ENCODE assay signal across 13 cellular contexts in the genomic region with DNA sequence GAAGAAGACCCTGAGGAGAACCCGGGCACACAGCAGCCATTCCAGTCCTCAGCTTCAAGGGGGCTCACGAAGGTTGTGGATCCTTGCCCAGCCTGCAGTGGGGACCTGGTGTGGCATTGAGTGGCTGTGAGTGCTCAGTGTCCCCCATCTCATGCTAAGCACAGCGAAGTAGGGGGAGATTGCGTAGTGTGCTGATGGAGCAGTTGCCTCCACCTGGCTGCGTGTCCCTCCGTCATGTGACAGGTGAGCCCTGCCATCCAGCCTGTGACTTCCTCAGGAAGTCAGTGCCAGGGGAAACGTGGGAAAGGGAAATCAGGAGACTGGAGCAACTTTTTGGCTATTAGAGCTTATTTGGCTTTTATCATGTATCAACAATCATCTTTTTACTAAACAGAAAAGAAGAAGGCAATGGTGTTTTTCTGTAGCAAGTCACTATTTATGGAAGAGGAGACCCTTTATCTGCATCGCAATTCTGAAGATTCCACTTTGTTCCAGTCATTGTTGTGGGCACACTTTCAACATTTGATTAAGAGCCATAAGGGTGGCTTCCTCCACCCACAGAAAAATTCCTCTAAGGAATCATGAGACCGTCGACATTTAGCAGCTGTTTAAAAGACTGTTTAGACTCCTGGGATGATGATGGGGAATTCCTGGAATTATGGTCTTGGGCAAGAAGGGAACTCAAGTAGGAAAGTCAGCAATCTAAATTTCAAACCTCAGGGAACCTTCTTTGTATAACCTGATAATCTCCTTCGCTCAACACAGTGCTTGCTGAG.
DNase-seq lines count a peak whose midpoint lies in the region; ATAC-seq and TF ChIP-seq lines count a peak whose summit lies in the region.
"Had no signal": no experiment of that assay in that cellular context is flagged by ENCODE, and none has a peak within 500 bp of the region (broad histone marks: within the 10 kb centered on the region; RNA-seq: fewer than 3 reads in every experiment).

No MANE protein-coding gene starts in this region.

- no peak overlapping the region for H3K4me3 ChIP-seq in AG10803 (ENCODE audit: low read length)
- H3K4me3 ChIP-seq in right atrium auricular region = no peak overlapping the region
- no peak overlapping the region for H3K4me3 ChIP-seq in gastrocnemius medialis
- H3K4me3 ChIP-seq in thyroid gland (replicated peaks in 1 of 3) = no peak overlapping the region

- H3K9me3 ChIP-seq in right atrium auricular region (no peaks in the 10 kb centered on the region), gastrocnemius medialis (no peaks in the 10 kb centered on the region), thyroid gland (no peaks in the 10 kb centered on the region)

- H3K4me1 ChIP-seq in right atrium auricular region (peaks cover 0 to 25% of the 10 kb centered on the region in 2 donors), gastrocnemius medialis (peaks cover 0 to 3% of the 10 kb centered on the region in 2 donors), thyroid gland (peaks cover 0 to 26% of the 10 kb centered on the region in 2 donors)

- H3K27me3 ChIP-seq in right atrium auricular region = no peaks in the 10 kb centered on the region
- no peaks in the 10 kb centered on the region for H3K27me3 ChIP-seq in gastrocnemius medialis
- H3K27me3 ChIP-seq in thyroid gland = no peaks in the 10 kb centered on the region

- H3K36me3 ChIP-seq in right atrium auricular region (no peaks in the 10 kb centered on the region), gastrocnemius medialis (no peaks in the 10 kb centered on the region), thyroid gland (no peaks in the 10 kb centered on the region)

- 71 to 80% methylated on average over 11 of the region's 11 CpGs for WGBS in thyroid gland, 2 donors

- ATAC-seq in gastrocnemius medialis (peak; percentile 33 to 39), HG02885 (IDR thresholded peaks at IDR 0.05; ENCODE audit: poor library complexity, unreplicated experiment) (no peak)
- ATAC-seq: Panc1; stimulated activated effector memory CD8-positive, alpha-beta T cell treated with anti-CD3 and anti-CD28 coated beads, Interleukin-12 subunit alpha, Interleukin-12 subunit beta, amount 100 ng/mL, for 72 hours had no signal

- H3K27ac ChIP-seq in right atrium auricular region (peak overlapping the region; percentile 37 to 71), gastrocnemius medialis (no peak overlapping the region), thyroid gland (peak overlapping the region in 1 of 3 donors; percentile 9)

- TF ChIP-seq POLR2A in gastrocnemius medialis (IDR thresholded peaks at IDR 0.05) (no peak), thyroid gland (IDR thresholded peaks at IDR 0.05) (no peak)

- DNase-seq in AG10803 (ENCODE audit: low read depth) (peak; percentile 96), astrocyte of the hippocampus (ENCODE audit: low read depth, low spot score) (peak; percentile 57), right atrium auricular region (ENCODE audit: low spot score) (no peak), gastrocnemius medialis (no peak), thyroid gland (no peak), NOMO-1 treated with dmso at 0.1 percent for 144 hours (lab: John Stamatoyannopoulos, UW; ENCODE audit: unreplicated experiment) (no peak), C1 segment of cervical spinal cord (lab: John Stamatoyannopoulos, UW) (no peak)
- DNase-seq: CD4-positive, alpha-beta T cell; H9; KBM-7 had no signal

- intact Hi-C loops in gastrocnemius medialis (cut with DNase I; ENCODE audit: low total_unique reads) (no loop called here), thyroid gland (cut with DNase I) (no loop called here)

- in situ Hi-C loops in gastrocnemius medialis (cut with MboI; ENCODE audit: low sequenced_read_pairs in 4 of 4) = no loop called here

- TF ChIP-seq CTCF in AG10803 (conservative IDR thresholded peaks at IDR 0.05; ENCODE audit: low read length) (no peak), right atrium auricular region (IDR thresholded peaks at IDR 0.05) (no peak), gastrocnemius medialis (IDR thresholded peaks at IDR 0.05 in 4 of 5, conservative IDR thresholded peaks at IDR 0.05 in 1 of 5) (no peak), thyroid gland (IDR thresholded peaks at IDR 0.05) (no peak)

Comparison
In these comparisons a context has a peak if more than half of its experiments do, and no peak if none do; other contexts are left out.
1. DNase-seq: peak in AG10803 (single experiment) and astrocyte of the hippocampus (single experiment); none in right atrium auricular region (single experiment), gastrocnemius medialis (0 of 2), thyroid gland (0 of 2), NOMO-1 treated with dmso at 0.1 percent for 144 hours (single experiment) and C1 segment of cervical spinal cord (0 of 14).
2. H3K27ac ChIP-seq: peak in right atrium auricular region (2 of 2); none in gastrocnemius medialis (0 of 4).